ENCODE assay signal across 12 cellular contexts in the genomic region with DNA sequence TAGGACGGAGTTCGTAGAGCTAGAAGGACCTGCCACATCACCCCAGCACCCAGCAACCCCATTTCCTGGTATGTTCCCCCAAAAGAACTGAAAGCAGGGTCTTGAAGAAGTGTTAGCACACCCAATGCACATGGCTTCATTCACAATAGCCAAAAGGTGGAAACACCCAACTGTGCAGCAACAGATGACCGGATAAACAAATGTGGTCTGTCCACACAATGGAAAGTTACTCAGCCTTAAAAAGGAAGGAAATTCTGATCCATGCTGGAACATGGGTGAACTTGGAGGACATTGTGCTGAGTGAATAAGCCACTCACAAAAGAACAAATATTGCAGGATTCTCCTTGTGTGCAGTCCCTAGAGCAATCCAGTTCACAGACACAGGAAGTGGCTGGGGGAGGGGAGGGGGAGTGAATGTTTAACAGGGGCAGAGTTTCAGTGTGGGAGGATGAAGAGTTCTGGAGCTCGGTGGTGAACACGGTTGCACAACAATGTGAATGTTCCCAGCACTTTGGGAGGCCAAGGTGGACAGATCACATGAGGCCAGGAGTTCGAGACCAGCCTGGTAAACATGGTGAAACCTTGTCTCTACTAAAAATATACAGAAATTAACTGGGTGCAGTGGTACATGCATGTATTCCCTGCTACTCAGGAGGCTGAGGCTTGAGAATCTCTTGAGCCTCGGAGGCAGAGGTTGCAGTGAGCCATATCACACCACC.
DNase-seq lines count a peak whose midpoint lies in the region; ATAC-seq, FAIRE-seq and TF ChIP-seq lines count a peak whose summit lies in the region.
"Had no signal": no experiment of that assay in that cellular context is flagged by ENCODE, and none has a peak within 500 bp of the region (broad histone marks: within the 10 kb centered on the region; RNA-seq: fewer than 3 reads in every experiment).

No MANE protein-coding gene starts in this region.

- no peak overlapping the region for H2AFZ ChIP-seq in H1 (ENCODE audit: low read length)

- H3K36me3 Mint-ChIP-seq in activated CD8-positive, alpha-beta memory T cell treated with anti-CD3 and anti-CD28 coated beads, Interleukin-2, amount 10 ng/mL, durations not matched to agents 7 days and 5 days = no peaks in the 10 kb centered on the region

- H3K14ac ChIP-seq in H1 (ENCODE audit: insufficient read length) = no peak overlapping the region

- no peak overlapping the region for H3K4me3 Mint-ChIP-seq in activated CD8-positive, alpha-beta memory T cell treated with anti-CD3 and anti-CD28 coated beads, Interleukin-2, amount 10 ng/mL, durations not matched to agents 7 days and 5 days

- no peaks in the 10 kb centered on the region for H3K79me2 ChIP-seq in H1 (ENCODE audit: control insufficient read depth in 1 of 2, insufficient read depth in 2 of 2, low read length in 2 of 2)

- no peak overlapping the region for H2BK120ac ChIP-seq in H1 (replicated peaks; ENCODE audit: low read depth, low read length)

- TF ChIP-seq POLR2A in H1 (IDR thresholded peaks at IDR 0.05; ENCODE audit: control extremely low read depth in 1 of 2, low read depth in 2 of 2, low read length in 2 of 2) = no peak

- H4K8ac ChIP-seq in H1 (ENCODE audit: extremely low read depth, insufficient read depth, low read length) = no peak overlapping the region

- H2BK20ac ChIP-seq in H1 (ENCODE audit: low read length) = no peak overlapping the region

- H2BK15ac ChIP-seq in H1 (ENCODE audit: low read length) = 0 out of 2 replicates have a peak overlapping the region, but pooled peaks have one; percentile 25

- CTCF ChIA-PET in activated CD8-positive, alpha-beta memory T cell treated with anti-CD3 and anti-CD28 coated beads, Interleukin-2, amount 10 ng/mL, durations not matched to agents 7 days and 5 days (lab: Charles Lee) = no interaction called here
- CTCF ChIA-PET in H1 (lab: Charles Lee; ENCODE audit: partially characterized antibody) = interaction anchor here (0.7 to 2.0 kb wide), 3 partner anchors 33 to 69 kb away, joined by 4 to 9 read pairs (median 4); no protein-coding TSS in a partner anchor

- H4K20me1 ChIP-seq in H1 (replicated peaks in 1 of 2; ENCODE audit: control insufficient read depth in 1 of 2, insufficient read depth in 2 of 2, low read length in 2 of 2) = peaks cover 0 to 1% of the 10 kb centered on the region in 2 experiments

- H3K18ac ChIP-seq in H1 (ENCODE audit: extremely low read depth, low read length) = no peak overlapping the region

- H3K4me2 ChIP-seq in H1 (ENCODE audit: insufficient read depth in 1 of 2, low read depth in 2 of 2, low read length in 2 of 2) = no peak overlapping the region

- no peaks in the 10 kb centered on the region for H3K27me3 ChIP-seq in H1 (replicated peaks in 1 of 4; ENCODE audit: control insufficient read depth in 3 of 4, extremely low read depth in 1 of 4, insufficient read depth in 3 of 4, low read length in 3 of 4)

- ATAC-seq in activated CD8-positive, alpha-beta memory T cell treated with anti-CD3 and anti-CD28 coated beads, Interleukin-2, amount 10 ng/mL, durations not matched to agents 7 days and 5 days = peak; percentile 9
- no peak for ATAC-seq in HG03378 (IDR thresholded peaks at IDR 0.05; ENCODE audit: unreplicated experiment)

- no peak overlapping the region; the same call in 1 of the 2 replicates for H2AK5ac ChIP-seq in H1 (ENCODE audit: low read depth, low read length)

- no peaks in the 10 kb centered on the region for H3K9me3 Mint-ChIP-seq in activated CD8-positive, alpha-beta memory T cell treated with anti-CD3 and anti-CD28 coated beads, Interleukin-2, amount 10 ng/mL, durations not matched to agents 7 days and 5 days (ENCODE audit: low read depth)

- no peak overlapping the region for H4K91ac ChIP-seq in H1 (replicated peaks; ENCODE audit: insufficient read length, low read length)

- no peak overlapping the region for H2BK5ac ChIP-seq in H1 (ENCODE audit: low read depth, low read length)

- H4K5ac ChIP-seq in H1 (ENCODE audit: insufficient read length, low read depth, low read length) = no peak overlapping the region

- DNase-seq in activated CD8-positive, alpha-beta memory T cell treated with anti-CD3 and anti-CD28 coated beads, Interleukin-2, amount 10 ng/mL, durations not matched to agents 7 days and 5 days = no peak
- DNase-seq in activated CD8-positive, alpha-beta memory T cell treated with anti-CD3 and anti-CD28 coated beads, Interleukin-2, amount 50 U/mL, for 48 hours = no peak
- DNase-seq in Jurkat, Clone E6-1 (ENCODE audit: low read depth, low spot score) = peak; percentile 64
- DNase-seq in H1 (ENCODE audit: low read depth in 1 of 2, low spot score in 2 of 2) (no peak), renal cortical epithelial cell (ENCODE audit: low read depth) (peak; percentile 98), COLO829 (ENCODE audit: low spot score) (no peak), GM19240 (ENCODE audit: insufficient read length, low spot score) (no peak)
- DNase-seq: activated gamma-delta T cell, NCI-H524 treated with DMSO at 0.1 percent for 48 hours, T-helper 9 cell had no signal

- 86% methylated on average over 7 of the region's 7 CpGs; no CpG with 5 or more reads in 1 of the 2 experiments for WGBS in H1 (ENCODE audit: extremely low coverage in 1 of 2, insufficient coverage in 1 of 2, insufficient read length in 1 of 2, insufficient replicate concordance in 2 of 2, low coverage in 1 of 2, low lambda C conversion rate in 2 of 2, missing lambda C conversion rate in 1 of 2), 2 experiments

- no peak for FAIRE-seq in H1 (lab: Jason Lieb, UNC)
- FAIRE-seq: keratinocyte had no signal

- H3K4ac ChIP-seq in H1 (replicated peaks; ENCODE audit: insufficient read length, low read depth, low read length) = no peak overlapping the region

- no peaks in the 10 kb centered on the region for H3K36me3 ChIP-seq in H1 (ENCODE audit: control insufficient read depth in 2 of 4, insufficient read depth in 4 of 4, low read length in 3 of 4)

- H3K4me1 Mint-ChIP-seq in activated CD8-positive, alpha-beta memory T cell treated with anti-CD3 and anti-CD28 coated beads, Interleukin-2, amount 10 ng/mL, durations not matched to agents 7 days and 5 days = peaks cover 7% of the 10 kb centered on the region

- H3K9ac ChIP-seq in H1 (replicated peaks in 1 of 4; ENCODE audit: extremely low read depth in 1 of 4, low read depth in 3 of 4, low read length in 3 of 4) = no peak overlapping the region

- H3K56ac ChIP-seq in H1 (replicated peaks; ENCODE audit: insufficient read length, low read depth, low read length) = no peak overlapping the region

- TF ChIP-seq RAD21 in H1 (IDR thresholded peaks at IDR 0.05 in 1 of 2, conservative IDR thresholded peaks at IDR 0.05 in 1 of 2; ENCODE audit: low read depth in 2 of 2, low read length in 2 of 2) = no peak

- no peaks in the 10 kb centered on the region for H3K79me1 ChIP-seq in H1 (ENCODE audit: low read depth, low read length)

- peaks cover 7% of the 10 kb centered on the region for H3K27me3 Mint-ChIP-seq in activated CD8-positive, alpha-beta memory T cell treated with anti-CD3 and anti-CD28 coated beads, Interleukin-2, amount 10 ng/mL, durations not matched to agents 7 days and 5 days

- H3K27ac Mint-ChIP-seq in activated CD8-positive, alpha-beta memory T cell treated with anti-CD3 and anti-CD28 coated beads, Interleukin-2, amount 10 ng/mL, durations not matched to agents 7 days and 5 days = no peak overlapping the region

- POLR2A ChIA-PET in H1 (lab: Charles Lee; ENCODE audit: partially characterized antibody) = no interaction called here

- H3K27ac ChIP-seq in H1 (ENCODE audit: low read depth, low read length) = no peak overlapping the region

- H3K4me3 ChIP-seq in Jurkat, Clone E6-1 (ENCODE audit: low read length) = no peak overlapping the region; the same call in 1 of the 2 replicates
- H3K4me3 ChIP-seq in H1 (ENCODE audit: extremely low read depth in 1 of 4, insufficient read depth in 2 of 4, low read depth in 3 of 4, low read length in 4 of 4) = no peak overlapping the region

- H3K23ac ChIP-seq in H1 (ENCODE audit: insufficient read length) = no peak overlapping the region

- no peaks in the 10 kb centered on the region; a peak in 1 of 7 replicates for H3K4me1 ChIP-seq in H1 (replicated peaks in 1 of 4; ENCODE audit: control insufficient read depth in 3 of 4, insufficient read depth in 4 of 4, low read length in 3 of 4)

- no peak for TF ChIP-seq EP300 in H1 (IDR thresholded peaks at IDR 0.05; ENCODE audit: borderline replicate concordance in 1 of 2, low read depth in 2 of 2, low read length in 2 of 2)

- H2BK12ac ChIP-seq in H1 (ENCODE audit: low read depth, low read length) = no peak overlapping the region

- H3K23me2 ChIP-seq in H1 (ENCODE audit: low read depth, low read length) = no peaks in the 10 kb centered on the region

- TF ChIP-seq CTCF in H1 (IDR thresholded peaks at IDR 0.05; ENCODE audit: control extremely low read depth in 1 of 3, insufficient read depth in 1 of 3, low read depth in 1 of 3, low read length in 3 of 3) = no peak

- no peaks in the 10 kb centered on the region for H3K9me3 ChIP-seq in H1 (ENCODE audit: insufficient read depth in 2 of 2, low read depth in 1 of 2, low read length in 1 of 2)

TF ChIP-seq in H1, 55 proteins besides CTCF, POLR2A, EP300 and RAD21:
- no peak for TF ChIP-seq TAF1 (IDR thresholded peaks at IDR 0.05; ENCODE audit: low read depth, low read length)
TF ChIP-seq in H1: peak in this region for 0.

Comparison
In these comparisons a context has a peak if more than half of its experiments do, and no peak if none do; other contexts are left out.
1. DNase-seq: peak in Jurkat, Clone E6-1 (single experiment) and renal cortical epithelial cell (single experiment); none in activated CD8-positive, alpha-beta memory T cell treated with anti-CD3 and anti-CD28 coated beads, Interleukin-2, amount 10 ng/mL, durations not matched to agents 7 days and 5 days (single experiment), activated CD8-positive, alpha-beta memory T cell treated with anti-CD3 and anti-CD28 coated beads, Interleukin-2, amount 50 U/mL, for 48 hours (single experiment), H1 (0 of 2), COLO829 (single experiment) and GM19240 (single experiment).